8 cellular contexts compared by ENCODE assay signal in the genomic region with DNA sequence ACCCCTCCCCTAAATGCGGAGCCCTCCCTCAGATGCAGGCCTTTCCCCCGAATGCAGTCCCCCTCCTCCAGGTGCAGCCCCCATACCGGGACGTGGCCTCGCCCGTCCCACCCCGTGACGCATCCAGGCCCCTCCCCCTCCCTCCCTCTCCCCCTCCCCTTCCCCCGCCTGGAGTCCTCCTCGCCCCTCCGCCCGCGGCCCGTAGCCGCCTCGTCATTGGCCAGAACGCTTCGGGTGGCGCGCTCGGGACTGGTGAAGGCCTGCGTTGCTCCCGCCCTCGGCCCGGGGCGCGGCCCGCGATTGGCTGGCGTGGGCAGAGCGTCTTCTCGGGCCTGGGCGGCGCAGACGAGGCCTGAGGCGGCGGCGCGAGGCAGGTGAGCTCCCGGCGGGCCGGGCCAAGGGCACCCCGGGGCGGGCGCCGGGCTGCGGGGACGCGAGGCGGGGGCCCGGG. TPM values are rescaled to one million over a fixed set of nuclear protein-coding genes. Genes with fewer than 3 reads are reported as not detected.
DNase-seq lines count a peak whose midpoint lies in the region; ATAC-seq and TF ChIP-seq lines count a peak whose summit lies in the region.

No MANE protein-coding gene starts in this region.

- H2AK5ac ChIP-seq in trophoblast cell (ENCODE audit: low read length) = no peak overlapping the region

- no peaks in the 10 kb centered on the region for H3K9me3 ChIP-seq in trophoblast cell (ENCODE audit: insufficient read depth, low read depth, low read length)
- no peaks in the 10 kb centered on the region for H3K9me3 ChIP-seq in tibial nerve

- H3K4me3 ChIP-seq in GM12865 (ENCODE audit: low read depth, low read length) = peak overlapping the region; percentile 66
- H3K4me3 ChIP-seq in trophoblast cell (ENCODE audit: low read depth, low read length) = peak overlapping the region; percentile 86
- H3K4me3 ChIP-seq in tibial nerve = peak overlapping the region; percentile 31 to 98 (median 68)

- WGBS in trophoblast cell (ENCODE audit: extremely low coverage, insufficient coverage, insufficient read length) = no CpG with 5 or more reads among the region's 51 CpGs
- WGBS in tibial nerve, 2 donors = 0% methylated on average over 1 of the region's 51 CpGs; no CpG with 5 or more reads in 1 of the 2 donors

- H2BK12ac ChIP-seq in trophoblast cell (ENCODE audit: low read length) = no peak overlapping the region

- peaks cover 23% of the 10 kb centered on the region for H3K79me1 ChIP-seq in trophoblast cell (ENCODE audit: low read length)

- H3K79me2 ChIP-seq in trophoblast cell (ENCODE audit: control insufficient read depth, insufficient read depth, low read length, poor library complexity) = peaks cover 15% of the 10 kb centered on the region

- H3K18ac ChIP-seq in trophoblast cell (ENCODE audit: low read length) = no peak overlapping the region

- peak in 1 of 2 donors; percentile 83 for TF ChIP-seq POLR2A in tibial nerve (IDR thresholded peaks at IDR 0.05)

- H3K27me3 Mint-ChIP-seq in activated naive CD8-positive, alpha-beta T cell = no peaks in the 10 kb centered on the region
- peaks cover 26% of the 10 kb centered on the region for H3K27me3 Mint-ChIP-seq in glutamatergic neuron (ENCODE audit: unreplicated experiment)

- peak in 1 of 2 donors; percentile 78 for TF ChIP-seq EP300 in tibial nerve (IDR thresholded peaks at IDR 0.05)

- H3K4me1 Mint-ChIP-seq in activated naive CD8-positive, alpha-beta T cell (ENCODE audit: low read depth) = peaks cover 58% of the 10 kb centered on the region
- H3K4me1 Mint-ChIP-seq in glutamatergic neuron (ENCODE audit: low read depth, unreplicated experiment) = peaks cover 51% of the 10 kb centered on the region

- H3K4me1 ChIP-seq in trophoblast cell (ENCODE audit: control insufficient read depth in 1 of 2, insufficient read depth in 2 of 2, low read length in 2 of 2) = peaks cover 15 to 25% of the 10 kb centered on the region in 2 experiments
- peaks cover 0 to 71% (median 30%) of the 10 kb centered on the region in 4 donors for H3K4me1 ChIP-seq in tibial nerve

- H3K9ac ChIP-seq in trophoblast cell (ENCODE audit: low read length) = no peak overlapping the region

- no peak overlapping the region for H2AFZ ChIP-seq in trophoblast cell (ENCODE audit: insufficient read depth, low read length, poor library complexity)

- no peak overlapping the region for H4K12ac ChIP-seq in trophoblast cell (ENCODE audit: low read depth, low read length)

- no peak overlapping the region for H3K27ac Mint-ChIP-seq in activated naive CD8-positive, alpha-beta T cell
- no peak overlapping the region for H3K27ac Mint-ChIP-seq in glutamatergic neuron (ENCODE audit: unreplicated experiment)

- no peak overlapping the region for H4K91ac ChIP-seq in trophoblast cell (ENCODE audit: low read depth, low read length)

- H3K4ac ChIP-seq in trophoblast cell (ENCODE audit: low read depth, low read length) = no peak overlapping the region

- no peaks in the 10 kb centered on the region for H3K9me3 Mint-ChIP-seq in activated naive CD8-positive, alpha-beta T cell (ENCODE audit: low read depth)
- H3K9me3 Mint-ChIP-seq in glutamatergic neuron (ENCODE audit: unreplicated experiment) = peaks cover 37% of the 10 kb centered on the region

- no peak overlapping the region for H2BK5ac ChIP-seq in trophoblast cell (ENCODE audit: low read depth, low read length, poor library complexity)

- TF ChIP-seq CTCF in GM12865 (IDR thresholded peaks at IDR 0.05; ENCODE audit: insufficient read depth, low read depth, low read length, missing control alignments) = no peak
- no peak for TF ChIP-seq CTCF in glutamatergic neuron (IDR thresholded peaks at IDR 0.05; ENCODE audit: partially characterized antibody, unreplicated experiment)
- peak in 1 of 5 experiments; percentile 5 for TF ChIP-seq CTCF in tibial nerve (IDR thresholded peaks at IDR 0.05)

- H3K27me3 ChIP-seq in trophoblast cell (ENCODE audit: insufficient read depth, low read length) = no peaks in the 10 kb centered on the region
- H3K27me3 ChIP-seq in tibial nerve = no peaks in the 10 kb centered on the region

- ATAC-seq in HG02678 (IDR thresholded peaks at IDR 0.05; ENCODE audit: unreplicated experiment) = peak; percentile 93

- no peak overlapping the region for H2BK120ac ChIP-seq in trophoblast cell (ENCODE audit: insufficient read depth, low read length, poor library complexity)

- peak overlapping the region; percentile 91 for H3K4me2 ChIP-seq in trophoblast cell (ENCODE audit: low read length)

- H3K36me3 Mint-ChIP-seq in activated naive CD8-positive, alpha-beta T cell = peaks cover 15% of the 10 kb centered on the region
- peaks cover 10% of the 10 kb centered on the region for H3K36me3 Mint-ChIP-seq in glutamatergic neuron (ENCODE audit: unreplicated experiment)

- no peak overlapping the region for H3K14ac ChIP-seq in trophoblast cell (ENCODE audit: low read length)

- H3K27ac ChIP-seq in trophoblast cell (ENCODE audit: low read depth, low read length) (no peak overlapping the region), tibial nerve (peak overlapping the region; percentile 81 to 93 (median 88))

- H3K23ac ChIP-seq in trophoblast cell (ENCODE audit: low read length) = no peak overlapping the region

- no peak overlapping the region for H4K8ac ChIP-seq in trophoblast cell (ENCODE audit: low read depth, low read length)

- peak overlapping the region; percentile 35 for H3K4me3 Mint-ChIP-seq in activated naive CD8-positive, alpha-beta T cell
- peak overlapping the region; percentile 87 for H3K4me3 Mint-ChIP-seq in glutamatergic neuron (ENCODE audit: unreplicated experiment)

- DNase-seq in GM12865 (ENCODE audit: low read depth) (peak; percentile 99), NCI-H128 (lab: John Stamatoyannopoulos, UW; ENCODE audit: unreplicated experiment) (peak; percentile 96), SKM-1 (lab: John Stamatoyannopoulos, UW; ENCODE audit: unreplicated experiment) (peak; percentile 17), glutamatergic neuron (peak; percentile 99), trophoblast cell (peak; percentile 99), tibial nerve (ENCODE audit: low spot score in 2 of 2) (peak; percentile 95 to 98)

- no peaks in the 10 kb centered on the region for H3K36me3 ChIP-seq in trophoblast cell (ENCODE audit: control insufficient read depth in 1 of 2, insufficient read depth in 2 of 2, low read length in 2 of 2)
- no peaks in the 10 kb centered on the region for H3K36me3 ChIP-seq in tibial nerve

RNA-seq across cellular contexts. Expression of a gene that starts 16.0 kb away (rescaled TPM):
- 879 TPM for total RNA-seq in glutamatergic neuron (ENCODE audit: unreplicated experiment)
- polyA plus RNA-seq in trophoblast cell (2013) = 85.9 and 88.3 TPM in 2 replicates
- total RNA-seq in tibial nerve = 100 to 1,000 TPM; 243 to 263 (median 244) TPM

Comparison
In these comparisons a context has a peak if more than half of its experiments do, and no peak if none do; other contexts are left out.
1. DNase-seq: peak in every context shown above with its lines; median percentile 99 in GM12865; 99 in glutamatergic neuron; 99 in trophoblast cell; 96 in tibial nerve; 96 in NCI-H128; 17 in SKM-1.